Comparison of ENCODE assay signal across 1 cellular context in the genomic region with DNA sequence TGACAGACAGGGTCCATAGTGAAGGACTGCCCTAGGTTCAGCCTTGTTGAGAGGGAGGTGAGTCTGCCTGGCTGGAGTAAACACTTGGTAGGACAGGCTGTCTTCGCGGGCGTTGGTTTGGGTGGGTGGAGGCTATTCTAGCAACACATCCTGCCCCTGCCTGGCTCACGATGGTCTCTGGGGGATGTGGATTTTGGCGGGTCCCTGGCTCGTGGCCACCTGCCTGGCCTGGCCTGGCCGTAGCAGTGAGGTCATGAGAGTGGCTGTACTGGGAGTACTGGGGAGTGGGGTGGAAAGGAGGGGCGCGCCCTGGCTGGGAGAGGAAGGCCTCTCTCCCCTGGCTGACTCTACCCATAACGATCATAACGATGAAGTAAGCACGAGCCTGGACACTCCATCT.
TF ChIP-seq lines count a peak whose summit lies in the region.

No MANE protein-coding gene starts in this region.

TF ChIP-seq in IMR-90, 13 proteins besides CTCF, POLR2A, EP300 and RAD21:
- no peak for TF ChIP-seq CHD1 (IDR thresholded peaks at IDR 0.05; ENCODE audit: low read depth, low read length)
- TF ChIP-seq RFX5 (IDR thresholded peaks at IDR 0.05; ENCODE audit: low read depth, low read length) = no peak
- no peak for TF ChIP-seq MAFK (IDR thresholded peaks at IDR 0.05; ENCODE audit: low read depth, low read length)
- TF ChIP-seq, protein P1, sequence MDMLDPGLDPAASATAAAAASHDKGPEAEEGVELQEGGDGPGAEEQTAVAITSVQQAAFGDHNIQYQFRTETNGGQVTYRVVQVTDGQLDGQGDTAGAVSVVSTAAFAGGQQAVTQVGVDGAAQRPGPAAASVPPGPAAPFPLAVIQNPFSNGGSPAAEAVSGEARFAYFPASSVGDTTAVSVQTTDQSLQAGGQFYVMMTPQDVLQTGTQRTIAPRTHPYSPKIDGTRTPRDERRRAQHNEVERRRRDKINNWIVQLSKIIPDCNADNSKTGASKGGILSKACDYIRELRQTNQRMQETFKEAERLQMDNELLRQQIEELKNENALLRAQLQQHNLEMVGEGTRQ (IDR thresholded peaks at IDR 0.05; ENCODE audit: low read depth, low read length) = no peak
